Comparison of ENCODE assay signal across 1 cellular context in genomic region chr2:5690231-5690630, GRCh38.
TF ChIP-seq lines count a peak whose summit lies in the region.

No MANE protein-coding gene starts in this region.

TF ChIP-seq in SK-N-SH, 30 proteins besides CTCF, POLR2A, EP300 and RAD21 (continued from another document):
- TF ChIP-seq REST (IDR thresholded peaks at IDR 0.05; ENCODE audit: low read depth, low read length) (no peak), POLR2AphosphoS5 (IDR thresholded peaks at IDR 0.05; ENCODE audit: low read depth, low read length) (no peak), MEF2A (IDR thresholded peaks at IDR 0.05; ENCODE audit: borderline replicate concordance, low read depth) (no peak), PBX3 (IDR thresholded peaks at IDR 0.05) (no peak), CHD2 (IDR thresholded peaks at IDR 0.05; ENCODE audit: low read length, partially characterized antibody) (no peak), RXRA (IDR thresholded peaks at IDR 0.05; ENCODE audit: borderline replicate concordance, low read depth) (no peak), NRF1 (IDR thresholded peaks at IDR 0.05; ENCODE audit: low read depth, low read length) (no peak), USF2 (IDR thresholded peaks at IDR 0.05; ENCODE audit: borderline replicate concordance, low read depth, low read length) (no peak), FOXM1 (IDR thresholded peaks at IDR 0.05; ENCODE audit: low read depth) (no peak), SIN3A (IDR thresholded peaks at IDR 0.05; ENCODE audit: borderline replicate concordance, low read depth, low read length) (no peak), FOXJ3 (CRISPR knock-in tag; IDR thresholded peaks at IDR 0.05) (no peak)
- TF ChIP-seq, protein P1, sequence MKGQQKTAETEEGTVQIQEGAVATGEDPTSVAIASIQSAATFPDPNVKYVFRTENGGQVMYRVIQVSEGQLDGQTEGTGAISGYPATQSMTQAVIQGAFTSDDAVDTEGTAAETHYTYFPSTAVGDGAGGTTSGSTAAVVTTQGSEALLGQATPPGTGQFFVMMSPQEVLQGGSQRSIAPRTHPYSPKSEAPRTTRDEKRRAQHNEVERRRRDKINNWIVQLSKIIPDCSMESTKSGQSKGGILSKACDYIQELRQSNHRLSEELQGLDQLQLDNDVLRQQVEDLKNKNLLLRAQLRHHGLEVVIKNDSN (IDR thresholded peaks at IDR 0.05; ENCODE audit: borderline replicate concordance, low read depth) = no peak
- TF ChIP-seq, protein P2, sequence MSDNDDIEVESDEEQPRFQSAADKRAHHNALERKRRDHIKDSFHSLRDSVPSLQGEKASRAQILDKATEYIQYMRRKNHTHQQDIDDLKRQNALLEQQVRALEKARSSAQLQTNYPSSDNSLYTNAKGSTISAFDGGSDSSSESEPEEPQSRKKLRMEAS (IDR thresholded peaks at IDR 0.05; ENCODE audit: low read depth) = no peak
